ENCODE assay signal across 18 cellular contexts in genomic region chr9:93809204-93809940, GRCh38.
DNase-seq lines count a peak whose midpoint lies in the region; ATAC-seq, FAIRE-seq and TF ChIP-seq lines count a peak whose summit lies in the region.
"Had no signal": no experiment of that assay in that cellular context is flagged by ENCODE, and none has a peak within 500 bp of the region (broad histone marks: within the 10 kb centered on the region; RNA-seq: fewer than 3 reads in every experiment).

No MANE protein-coding gene starts in this region.

- H3K4me1 ChIP-seq in K562 (replicated peaks in 1 of 2; ENCODE audit: control insufficient read depth in 2 of 2, insufficient read depth in 2 of 2, low read length in 2 of 2) = peaks cover 6 to 34% of the 10 kb centered on the region in 2 experiments; a peak in 4 of 5 replicates
- H3K4me1 ChIP-seq: SJCRH30 had no signal

- POLR2A ChIA-PET in activated CD4-positive, alpha-beta T cell treated with anti-CD3 and anti-CD28 coated beads, Interleukin-2, amount 10 ng/mL, durations not matched to agents 7 days and 5 days (lab: Charles Lee) = no interaction called here
- POLR2A ChIA-PET in K562 (lab: Yijun Ruan, JAX) = interaction anchor here (0.6 to 1.6 kb wide), 4 partner anchors 11 to 133 kb away, joined by 3 to 8 read pairs (median 4); no protein-coding TSS in a partner anchor

- H3K79me2 ChIP-seq in K562 (ENCODE audit: control insufficient read depth, insufficient read depth, low read length) = no peaks in the 10 kb centered on the region

- H3K27ac ChIP-seq in K562 (ENCODE audit: extremely low read depth, low read depth, low read length) = peak overlapping the region; percentile 30
- H3K27ac ChIP-seq: GM23248, SJCRH30 had no signal

- H3K27ac Mint-ChIP-seq in activated CD4-positive, alpha-beta T cell treated with anti-CD3 and anti-CD28 coated beads, Interleukin-2, amount 10 ng/mL, durations not matched to agents 24 days and 14 days = no peak overlapping the region
- no peak overlapping the region for H3K27ac Mint-ChIP-seq in activated CD4-positive, alpha-beta T cell treated with anti-CD3 and anti-CD28 coated beads, Interleukin-2, amount 10 ng/mL, durations not matched to agents 7 days and 5 days
- H3K27ac Mint-ChIP-seq in neural crest cell (ENCODE audit: unreplicated experiment) = peak overlapping the region; percentile 12

- no peaks in the 10 kb centered on the region for H4K20me1 ChIP-seq in K562 (replicated peaks; ENCODE audit: control insufficient read depth, insufficient read depth, low read length)

- WGBS in K562 (ENCODE audit: insufficient coverage, low coverage, missing lambda C conversion rate) = 32% methylated on average over 9 of the region's 12 CpGs

- H3K9me3 ChIP-seq in K562 (replicated peaks; ENCODE audit: control insufficient read depth, insufficient read depth, low read depth, low read length) = no peaks in the 10 kb centered on the region
- H3K9me3 ChIP-seq: SJCRH30 had no signal

- TF ChIP-seq POLR2A in K562 (conservative IDR thresholded peaks at IDR 0.05) = no peak

- peak overlapping the region in 1 of 2 experiments; percentile 78; a peak in 2 of 4 replicates for H3K9ac ChIP-seq in K562 (ENCODE audit: insufficient read depth in 1 of 2, low read depth in 2 of 2, low read length in 2 of 2)
- H3K9ac ChIP-seq: GM23248 had no signal

- TF ChIP-seq RAD21 in K562 (CRISPR knock-in tag; conservative IDR thresholded peaks at IDR 0.05 in 1 of 2, IDR thresholded peaks at IDR 0.05 in 1 of 2) = no peak

- H3K4me1 Mint-ChIP-seq in activated CD4-positive, alpha-beta T cell treated with anti-CD3 and anti-CD28 coated beads, Interleukin-2, amount 10 ng/mL, durations not matched to agents 24 days and 14 days = no peaks in the 10 kb centered on the region
- no peaks in the 10 kb centered on the region for H3K4me1 Mint-ChIP-seq in activated CD4-positive, alpha-beta T cell treated with anti-CD3 and anti-CD28 coated beads, Interleukin-2, amount 10 ng/mL, durations not matched to agents 7 days and 5 days
- H3K4me1 Mint-ChIP-seq in neural crest cell = peaks cover 5% of the 10 kb centered on the region

- no peak overlapping the region for H3K4me3 ChIP-seq in K562
- H3K4me3 ChIP-seq: GM23248, SJCRH30 had no signal

- no peaks in the 10 kb centered on the region for H3K36me3 ChIP-seq in K562 (ENCODE audit: control insufficient read depth, insufficient read depth, low read length)
- H3K36me3 ChIP-seq: SJCRH30 had no signal

- no TSS peak for BruUV-seq in K562 (replicated peaks; lab: Mats Ljungman, UMichigan)

- no peaks in the 10 kb centered on the region for H3K9me3 Mint-ChIP-seq in activated CD4-positive, alpha-beta T cell treated with anti-CD3 and anti-CD28 coated beads, Interleukin-2, amount 10 ng/mL, durations not matched to agents 24 days and 14 days
- H3K9me3 Mint-ChIP-seq in activated CD4-positive, alpha-beta T cell treated with anti-CD3 and anti-CD28 coated beads, Interleukin-2, amount 10 ng/mL, durations not matched to agents 7 days and 5 days = peaks cover 3% of the 10 kb centered on the region
- H3K9me3 Mint-ChIP-seq in neural crest cell = no peaks in the 10 kb centered on the region

- ATAC-seq in K562 (no peak), GM19035 (IDR thresholded peaks at IDR 0.05; ENCODE audit: unreplicated experiment) (no peak), GM19023 (IDR thresholded peaks at IDR 0.05; ENCODE audit: unreplicated experiment) (no peak)

- H3K4me2 ChIP-seq in K562 (ENCODE audit: insufficient read depth, low read length) = peak overlapping the region; percentile 56; the same call in 1 of the 2 replicates

- H3K27me3 ChIP-seq in K562 (ENCODE audit: control insufficient read depth in 2 of 2, insufficient read depth in 2 of 2, low read length in 2 of 2) = no peaks in the 10 kb centered on the region; a peak in 2 of 5 replicates

- TF ChIP-seq EP300 in K562 (IDR thresholded peaks at IDR 0.05; ENCODE audit: low read length) = no peak

- no peak for FAIRE-seq in K562 (lab: Jason Lieb, UNC)
- FAIRE-seq: A204.1 had no signal

- CTCF ChIA-PET in activated CD4-positive, alpha-beta T cell treated with anti-CD3 and anti-CD28 coated beads, Interleukin-2, amount 10 ng/mL, durations not matched to agents 7 days and 5 days (lab: Charles Lee) = no interaction called here
- CTCF ChIA-PET in K562 (lab: Yijun Ruan, JAX; ENCODE audit: low intra/inter-chr PET ratio) = no interaction called here

- DNase-seq in activated CD4-positive, alpha-beta T cell treated with anti-CD3 and anti-CD28 coated beads, Interleukin-2, amount 10 ng/mL, durations not matched to agents 24 days and 14 days = peak; percentile 49
- no peak for DNase-seq in activated CD4-positive, alpha-beta T cell treated with anti-CD3 and anti-CD28 coated beads, Interleukin-2, amount 10 ng/mL, durations not matched to agents 7 days and 5 days
- DNase-seq in GM03348 (ENCODE audit: low spot score) (peak; percentile 4), K562 (ENCODE audit: extremely low read depth in 1 of 4, low spot score in 3 of 4) (no peak), neural crest cell (ENCODE audit: low read depth, low spot score) (no peak), activated gamma-delta T cell (lab: John Stamatoyannopoulos, UW) (no peak)
- DNase-seq: C1 segment of cervical spinal cord, DMS 273 treated with DMSO at 0.1 percent for 48 hours, GM23248, NCI-H1105 treated with DMSO at 0.1 percent for 48 hours, NCI-H1694 treated with DMSO at 0.1 percent for 48 hours, NCI-H2107, NCI-H226, NCI-H524 treated with DMSO at 0.1 percent for 48 hours, SJCRH30 had no signal

- H3K36me3 Mint-ChIP-seq in activated CD4-positive, alpha-beta T cell treated with anti-CD3 and anti-CD28 coated beads, Interleukin-2, amount 10 ng/mL, durations not matched to agents 24 days and 14 days (ENCODE audit: low read depth) = no peaks in the 10 kb centered on the region
- H3K36me3 Mint-ChIP-seq in activated CD4-positive, alpha-beta T cell treated with anti-CD3 and anti-CD28 coated beads, Interleukin-2, amount 10 ng/mL, durations not matched to agents 7 days and 5 days (ENCODE audit: low read depth) = no peaks in the 10 kb centered on the region
- no peaks in the 10 kb centered on the region for H3K36me3 Mint-ChIP-seq in neural crest cell (ENCODE audit: low read depth)

- H3K4me3 Mint-ChIP-seq in activated CD4-positive, alpha-beta T cell treated with anti-CD3 and anti-CD28 coated beads, Interleukin-2, amount 10 ng/mL, durations not matched to agents 24 days and 14 days = no peak overlapping the region
- H3K4me3 Mint-ChIP-seq in activated CD4-positive, alpha-beta T cell treated with anti-CD3 and anti-CD28 coated beads, Interleukin-2, amount 10 ng/mL, durations not matched to agents 7 days and 5 days = no peak overlapping the region
- H3K4me3 Mint-ChIP-seq in neural crest cell = no peak overlapping the region

- intact Hi-C loops in activated CD4-positive, alpha-beta T cell treated with anti-CD3 and anti-CD28 coated beads, Interleukin-2, amount 10 ng/mL, durations not matched to agents 24 days and 14 days (cut with micrococcal nuclease) = no loop called here
- intact Hi-C loops in K562 (cut with micrococcal nuclease) = no loop called here

- in situ Hi-C loops in K562 (cut with MboI) = no loop called here

- no peaks in the 10 kb centered on the region for H3K9me1 ChIP-seq in K562 (ENCODE audit: control insufficient read depth, insufficient read depth, low read length)

- TF ChIP-seq CTCF in K562 (IDR thresholded peaks at IDR 0.05 in 2 of 3, conservative IDR thresholded peaks at IDR 0.05 in 1 of 3; ENCODE audit: insufficient read depth in 2 of 3, low read depth in 1 of 3, low read length in 3 of 3) = no peak
- no peak for TF ChIP-seq CTCF in neural crest cell (conservative IDR thresholded peaks at IDR 0.05)

- H3K27me3 Mint-ChIP-seq in activated CD4-positive, alpha-beta T cell treated with anti-CD3 and anti-CD28 coated beads, Interleukin-2, amount 10 ng/mL, durations not matched to agents 24 days and 14 days = peaks cover 2% of the 10 kb centered on the region
- peaks cover 5% of the 10 kb centered on the region for H3K27me3 Mint-ChIP-seq in activated CD4-positive, alpha-beta T cell treated with anti-CD3 and anti-CD28 coated beads, Interleukin-2, amount 10 ng/mL, durations not matched to agents 7 days and 5 days
- peaks cover 9% of the 10 kb centered on the region for H3K27me3 Mint-ChIP-seq in neural crest cell (ENCODE audit: low read depth)

- no peak overlapping the region for H2AFZ ChIP-seq in K562 (ENCODE audit: low read depth, low read length)
- H2AFZ ChIP-seq: GM23248 had no signal

TF ChIP-seq in K562, 482 proteins besides CTCF, POLR2A, EP300 and RAD21:
- TF ChIP-seq ZNF165 (CRISPR knock-in tag; IDR thresholded peaks at IDR 0.05; ENCODE audit: borderline replicate concordance) (no peak), KDM1A (IDR thresholded peaks at IDR 0.05) (0 out of 4 replicates have a peak, but pooled peaks of 1 of the 2 experiments have one; percentile 44), CBX8 (IDR thresholded peaks at IDR 0.05; ENCODE audit: borderline replicate concordance, extremely low read depth, low read depth, low read length, poor library complexity, severe bottlenecking) (no peak), BCOR (IDR thresholded peaks at IDR 0.05) (peak; percentile 51; the same call in 1 of the 2 replicates), ZNF76 (CRISPR knock-in tag; IDR thresholded peaks at IDR 0.05; ENCODE audit: borderline replicate concordance) (no peak), RBM25 (IDR thresholded peaks at IDR 0.05; ENCODE audit: low read depth, low read length, severe bottlenecking) (peak; percentile 59)

Comparison
In these comparisons a context has a peak if more than half of its experiments do, and no peak if none do; other contexts are left out.
1. DNase-seq: peak in activated CD4-positive, alpha-beta T cell treated with anti-CD3 and anti-CD28 coated beads, Interleukin-2, amount 10 ng/mL, durations not matched to agents 24 days and 14 days (single experiment) and GM03348 (single experiment); none in activated CD4-positive, alpha-beta T cell treated with anti-CD3 and anti-CD28 coated beads, Interleukin-2, amount 10 ng/mL, durations not matched to agents 7 days and 5 days (single experiment), K562 (0 of 4), neural crest cell (single experiment) and activated gamma-delta T cell (single experiment).